In the genomic region with DNA sequence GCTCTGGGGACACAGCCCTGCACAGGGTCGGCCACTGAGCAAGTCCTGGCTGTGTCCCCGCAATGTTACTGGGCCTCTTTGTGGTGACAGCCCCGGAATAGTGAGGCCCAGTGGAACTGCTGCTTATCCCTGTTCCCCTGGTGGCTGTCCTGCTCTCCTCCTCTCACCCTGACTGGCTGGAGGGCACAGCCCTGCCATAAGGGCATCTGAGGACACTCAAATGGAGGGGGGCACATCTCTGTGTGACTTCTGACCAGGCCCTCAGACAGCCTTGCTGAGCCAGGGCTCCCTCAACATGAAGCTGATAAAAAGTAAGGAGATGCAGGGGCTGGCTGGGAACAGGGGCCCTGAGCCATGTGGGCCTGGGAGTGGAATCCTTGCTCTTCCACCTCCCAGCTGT, we compare ENCODE assay signal across 22 cellular contexts.
DNase-seq lines count a peak whose midpoint lies in the region; ATAC-seq and TF ChIP-seq lines count a peak whose summit lies in the region.
"Had no signal": no experiment of that assay in that cellular context is flagged by ENCODE, and none has a peak within 500 bp of the region (broad histone marks: within the 10 kb centered on the region; RNA-seq: fewer than 3 reads in every experiment).

No MANE protein-coding gene starts in this region.

- H3K4me3 ChIP-seq in spleen, result no peak overlapping the region
- H3K4me3 ChIP-seq: A549, BLaER1, GM12878 had no signal

- WGBS in spleen, 5 donors, result 83 to 100% (median 93%) methylated on average over 1 to 3 of the region's 3 CpGs

- no peak for TF ChIP-seq POLR2A in spleen (IDR thresholded peaks at IDR 0.05)

- no peak for TF ChIP-seq CTCF in spleen (IDR thresholded peaks at IDR 0.05 in 8 of 11, conservative IDR thresholded peaks at IDR 0.05 in 3 of 11)

- H3K27ac ChIP-seq in spleen, result no peak overlapping the region
- H3K27ac ChIP-seq: 22Rv1, A549, BLaER1 had no signal

- H3K9me3 ChIP-seq in spleen, result peaks cover 2 to 20% (median 15%) of the 10 kb centered on the region in 8 donors
- H3K9me3 ChIP-seq: BE2C had no signal

- ATAC-seq in GM19452 (IDR thresholded peaks at IDR 0.05; ENCODE audit: unreplicated experiment), result no peak
- ATAC-seq: A549, GM12878 had no signal

- H3K4me1 ChIP-seq in spleen, result no peaks in the 10 kb centered on the region
- H3K4me1 ChIP-seq: A549, BE2C, BLaER1 had no signal

- peaks cover 0 to 36% (median 0%) of the 10 kb centered on the region in 7 donors for H3K27me3 ChIP-seq in spleen (replicated peaks in 1 of 7)
- H3K27me3 ChIP-seq: BE2C, BLaER1 had no signal

- peak; percentile 55 for DNase-seq in activated effector memory CD4-positive, alpha-beta T cell treated with anti-CD3 and anti-CD28 coated beads, Interleukin-2, amount 50 U/mL, for 16 hours
- DNase-seq in activated effector memory CD4-positive, alpha-beta T cell treated with Interleukin-2 at 50 U/mL for 16 hours, result no peak
- DNase-seq in mesenteric fat pad (ENCODE audit: low spot score), result peak; percentile 53
- DNase-seq in spleen, result peak; percentile 43
- DNase-seq: BE2C; C1 segment of cervical spinal cord; CD4-positive, alpha-beta memory T cell; CD4-positive, CD25-positive, alpha-beta regulatory T cell; CD8-positive, alpha-beta memory T cell; COR-L47; DMS 273 treated with DMSO at 0.1 percent for 48 hours; DMS153; DMS53; DMS79; DND-41; EL; GDM1 had no signal

- no peaks in the 10 kb centered on the region for H3K36me3 ChIP-seq in spleen
- H3K36me3 ChIP-seq: BE2C, BLaER1 had no signal

- intact Hi-C loops in spleen (cut with DNase I; ENCODE audit: low total_unique reads), result no loop called here
